30 cellular contexts compared by ENCODE assay signal in the genomic region with DNA sequence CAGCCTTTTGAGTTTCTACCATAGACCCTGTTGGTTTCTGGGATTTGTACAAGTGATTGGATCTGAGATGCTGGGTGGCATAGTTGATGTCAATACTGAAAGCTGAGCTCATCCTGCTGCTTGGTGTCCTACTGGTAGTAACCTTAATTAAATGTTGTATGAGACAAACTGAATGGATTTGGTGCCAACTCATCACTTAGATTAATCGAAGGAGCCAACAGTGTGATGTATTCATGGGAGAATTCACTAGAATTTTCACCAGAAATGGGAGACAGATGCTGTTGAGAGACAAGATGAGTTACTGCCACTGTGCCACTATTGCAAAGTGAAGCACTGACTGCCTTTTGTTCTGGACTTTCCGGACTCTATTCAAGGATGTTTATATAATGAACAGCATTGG.
"Had no signal": no experiment of that assay in that cellular context is flagged by ENCODE, and none has a peak within 500 bp of the region (broad histone marks: within the 10 kb centered on the region; RNA-seq: fewer than 3 reads in every experiment).

No MANE protein-coding gene starts in this region.

- H3K27ac ChIP-seq: left lung, lower lobe of right lung, pancreas, prostate gland, skin epidermis, stomach, testis, thyroid gland, transverse colon, upper lobe of right lung had no signal

- H3K27me3 ChIP-seq: left lung, pancreas, stomach, testis, thyroid gland, transverse colon, upper lobe of right lung had no signal

- H3K9me3 Mint-ChIP-seq: immature natural killer cell; naive thymus-derived CD4-positive, alpha-beta T cell; natural killer cell treated with Interleukin-12 subunit alpha and Interleukin-12 subunit beta and Interleukin-15 and Interleukin-18, amount 100 ng/mL, for 72 hours had no signal

- H3K4me1 ChIP-seq: lower lobe of right lung, testis, upper lobe of right lung had no signal

- H3K4me3 ChIP-seq: left lung, lower lobe of right lung, mucosa of descending colon, pancreas, prostate gland, skin epidermis, stomach, testis, thyroid gland, transverse colon, upper lobe of right lung had no signal

- H3K36me3 ChIP-seq: lower lobe of right lung, pancreas, prostate gland, stomach, thyroid gland, transverse colon, upper lobe of right lung had no signal

- H3K36me3 Mint-ChIP-seq: natural killer cell treated with Interleukin-12 subunit alpha and Interleukin-12 subunit beta and Interleukin-15 and Interleukin-18, amount 100 ng/mL, for 72 hours had no signal

- H3K4me3 Mint-ChIP-seq: immature natural killer cell; naive thymus-derived CD4-positive, alpha-beta T cell; natural killer cell treated with Interleukin-12 subunit alpha and Interleukin-12 subunit beta and Interleukin-15 and Interleukin-18, amount 100 ng/mL, for 72 hours; stimulated activated naive B cell treated with anti-CD40 and anti-IgM and Interleukin-4, amounts not matched to agents 10 μg/mL and 1 μg/mL and 100 μg/mL, for 72 hours had no signal

- DNase-seq: hypothalamus; immature natural killer cell; kidney; left colon; left lung; lower lobe of right lung; mammary epithelial cell; mesendoderm; midbrain; mucosa of descending colon; naive thymus-derived CD4-positive, alpha-beta T cell; pancreas; posterior cingulate gyrus; retina; right cardiac atrium; stimulated activated CD4-positive, alpha-beta T cell treated with anti-CD3 and anti-CD28 coated beads, Interleukin-12 subunit alpha, Interleukin-12 subunit beta, amount 100 ng/mL, for 4 hours; stimulated activated CD4-positive, alpha-beta T cell treated with anti-CD3 and anti-CD28 coated beads, Interleukin-15, amount 100 ng/mL, for 24 hours; stimulated activated CD4-positive, alpha-beta T cell treated with anti-CD3 and anti-CD28 coated beads, Interleukin-2, amount 100 ng/mL, for 24 hours; stimulated activated CD4-positive, alpha-beta T cell treated with anti-CD3 and anti-CD28 coated beads, Interleukin-4, amount 100 ng/mL, for 1 hour; stimulated activated naive B cell treated with anti-CD40 and anti-IgM and Interleukin-4, amounts not matched to agents 10 μg/mL and 1 μg/mL and 100 μg/mL, for 72 hours; stimulated activated naive CD8-positive, alpha-beta T cell treated with anti-CD3 and anti-CD28 coated beads, Interleukin-15, Interleukin-2, amounts not matched to agents 100 U/mL and 50 U/mL, for 24 hours; stomach; testis; thyroid gland; transverse colon; upper lobe of right lung had no signal

- H3K27ac Mint-ChIP-seq: natural killer cell treated with Interleukin-12 subunit alpha and Interleukin-12 subunit beta and Interleukin-15 and Interleukin-18, amount 100 ng/mL, for 72 hours; stimulated activated naive B cell treated with anti-CD40 and anti-IgM and Interleukin-4, amounts not matched to agents 10 μg/mL and 1 μg/mL and 100 μg/mL, for 72 hours had no signal

- H3K9me3 ChIP-seq: left lung, lower lobe of right lung, mucosa of descending colon, pancreas, prostate gland, stomach, testis, thyroid gland, transverse colon, upper lobe of right lung had no signal

- H3K27me3 Mint-ChIP-seq: naive thymus-derived CD4-positive, alpha-beta T cell; natural killer cell treated with Interleukin-12 subunit alpha and Interleukin-12 subunit beta and Interleukin-15 and Interleukin-18, amount 100 ng/mL, for 72 hours; stimulated activated naive B cell treated with anti-CD40 and anti-IgM and Interleukin-4, amounts not matched to agents 10 μg/mL and 1 μg/mL and 100 μg/mL, for 72 hours had no signal

- ATAC-seq: left colon; left lung; mucosa of descending colon; naive thymus-derived CD4-positive, alpha-beta T cell; natural killer cell treated with Interleukin-12 subunit alpha and Interleukin-12 subunit beta and Interleukin-15 and Interleukin-18, amount 100 ng/mL, for 72 hours; pancreas; right cardiac atrium; sciatic nerve; stimulated activated naive B cell treated with anti-CD40 and anti-IgM and Interleukin-4, amounts not matched to agents 10 μg/mL and 1 μg/mL and 100 μg/mL, for 72 hours; stimulated activated naive CD8-positive, alpha-beta T cell treated with anti-CD3 and anti-CD28 coated beads, Interleukin-15, Interleukin-2, amounts not matched to agents 100 U/mL and 50 U/mL, for 24 hours; upper lobe of right lung had no signal
